ENCODE assay signal across 12 cellular contexts in the genomic region with DNA sequence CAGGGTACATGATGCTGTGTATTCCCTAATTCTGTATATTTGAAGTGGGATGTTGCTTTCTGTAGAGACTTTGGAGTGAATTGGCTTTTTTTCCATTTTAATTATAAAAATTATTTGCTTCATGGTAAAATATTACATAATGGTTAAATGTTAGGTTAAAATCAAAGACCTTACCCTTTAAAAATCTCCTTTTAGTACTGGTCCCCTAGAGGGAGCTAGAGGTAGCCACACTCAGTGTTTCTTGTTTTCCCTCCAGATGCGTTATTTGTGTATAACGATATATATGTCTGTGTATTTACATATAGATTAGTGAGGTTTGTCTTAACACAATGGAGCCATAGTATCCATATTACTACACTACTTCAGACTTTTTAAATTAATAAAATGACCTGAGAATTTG.
DNase-seq lines count a peak whose midpoint lies in the region; TF ChIP-seq lines count a peak whose summit lies in the region.
"Had no signal": no experiment of that assay in that cellular context is flagged by ENCODE, and none has a peak within 500 bp of the region (broad histone marks: within the 10 kb centered on the region; RNA-seq: fewer than 3 reads in every experiment).

No MANE protein-coding gene starts in this region.

- peaks cover 5% of the 10 kb centered on the region for H3K9me3 Mint-ChIP-seq in neural crest cell
- H3K9me3 Mint-ChIP-seq in immature natural killer cell, result peaks cover 0 to 12% (median 2%) of the 10 kb centered on the region in 6 donors

- H3K4me3 ChIP-seq in Loucy (ENCODE audit: low read length, poor library complexity, severe bottlenecking), result no peak overlapping the region
- H3K4me3 ChIP-seq in astrocyte of the spinal cord (ENCODE audit: low read depth, low read length), result no peak overlapping the region
- H3K4me3 ChIP-seq in right atrium auricular region, result no peak overlapping the region
- H3K4me3 ChIP-seq: K562, lung, SJSA1, skin epidermis had no signal

- H3K36me3 ChIP-seq in Loucy (ENCODE audit: insufficient read depth, low read length) (0 out of 2 replicates have a peak, but pooled peaks cover 5% of the 10 kb centered on the region), right atrium auricular region (no peaks in the 10 kb centered on the region)
- H3K36me3 ChIP-seq: SJSA1 had no signal

- H3K9me3 ChIP-seq in Loucy (ENCODE audit: insufficient read depth, low read depth, low read length) (no peaks in the 10 kb centered on the region), right atrium auricular region (no peaks in the 10 kb centered on the region)
- H3K9me3 ChIP-seq: SJSA1 had no signal

- H3K36me3 Mint-ChIP-seq in neural crest cell (ENCODE audit: low read depth) (peaks cover 6% of the 10 kb centered on the region), immature natural killer cell (no peaks in the 10 kb centered on the region)

- H3K79me2 ChIP-seq in Loucy (ENCODE audit: insufficient read depth, low read length), result peaks cover 19% of the 10 kb centered on the region; the same call in 1 of the 2 replicates

- no peaks in the 10 kb centered on the region for H3K27me3 ChIP-seq in Loucy (ENCODE audit: insufficient read depth, low read length, poor library complexity, severe bottlenecking)
- H3K27me3 ChIP-seq in right atrium auricular region, result no peaks in the 10 kb centered on the region
- H3K27me3 ChIP-seq: SJSA1 had no signal

- H3K4me3 Mint-ChIP-seq in neural crest cell (no peak overlapping the region), immature natural killer cell (no peak overlapping the region)

- no peak overlapping the region for H2AFZ ChIP-seq in Loucy (ENCODE audit: low read length)

- peak; percentile 54; the same call in 1 of the 3 replicates for TF ChIP-seq CTCF in GM12872 (IDR thresholded peaks at IDR 0.05; ENCODE audit: insufficient read depth, low read depth, low read length)
- peak; percentile 74 for TF ChIP-seq CTCF in Loucy (conservative IDR thresholded peaks at IDR 0.05; ENCODE audit: low read length)
- peak; percentile 43 for TF ChIP-seq CTCF in astrocyte of the spinal cord (IDR thresholded peaks at IDR 0.05; ENCODE audit: low read depth, low read length)
- TF ChIP-seq CTCF in neural crest cell (conservative IDR thresholded peaks at IDR 0.05), result peak; percentile 55
- TF ChIP-seq CTCF in right atrium auricular region (IDR thresholded peaks at IDR 0.05), result peak in 1 of 2 donors; percentile 43

- no peak overlapping the region for H3K27ac ChIP-seq in right atrium auricular region
- H3K27ac ChIP-seq: SJSA1, skin epidermis had no signal

- H3K27ac Mint-ChIP-seq in neural crest cell (ENCODE audit: unreplicated experiment), result no peak overlapping the region
- H3K27ac Mint-ChIP-seq in immature natural killer cell, result no peak overlapping the region

- no peak overlapping the region for H3K4me2 ChIP-seq in Loucy (ENCODE audit: low read depth, low read length, poor library complexity, severe bottlenecking)

- peaks cover 25% of the 10 kb centered on the region for H3K4me1 Mint-ChIP-seq in neural crest cell
- H3K4me1 Mint-ChIP-seq in immature natural killer cell, result no peaks in the 10 kb centered on the region

- H3K27me3 Mint-ChIP-seq in neural crest cell (ENCODE audit: low read depth) (no peaks in the 10 kb centered on the region), immature natural killer cell (ENCODE audit: low read depth in 3 of 3) (no peaks in the 10 kb centered on the region)

- H3F3A ChIP-seq in Loucy (ENCODE audit: low read depth), result 0 out of 2 replicates have a peak, but pooled peaks cover 2% of the 10 kb centered on the region

- no peaks in the 10 kb centered on the region for H4K20me1 ChIP-seq in Loucy (ENCODE audit: insufficient read depth, low read length, poor library complexity, severe bottlenecking)

- no peaks in the 10 kb centered on the region for H3K9me2 ChIP-seq in Loucy (replicated peaks; ENCODE audit: low read depth, low read length)

- DNase-seq in astrocyte of the spinal cord (ENCODE audit: low read depth, low spot score) (no peak), neural crest cell (ENCODE audit: low read depth, low spot score) (no peak), immature natural killer cell (no peak), NCI-H524 treated with DMSO at 0.1 percent for 48 hours (lab: John Stamatoyannopoulos, UW) (no peak), right atrium auricular region (ENCODE audit: low spot score) (no peak)
- DNase-seq: stimulated activated naive CD8-positive, alpha-beta T cell treated with anti-CD3 and anti-CD28 coated beads, Interleukin-15, Interleukin-2, amounts not matched to agents 100 U/mL and 50 U/mL, for 24 hours had no signal

- in situ Hi-C loops in astrocyte of the spinal cord (cut with HindIII; ENCODE audit: low sequenced_read_pairs), result no loop called here

- H3K4me1 ChIP-seq in Loucy (ENCODE audit: insufficient read depth, low read length, poor library complexity, severe bottlenecking) (peaks cover 16% of the 10 kb centered on the region), right atrium auricular region (peaks cover 0 to 38% of the 10 kb centered on the region in 2 donors)

- H3K9ac ChIP-seq in Loucy (ENCODE audit: low read depth, low read length, poor library complexity, severe bottlenecking), result no peak overlapping the region
